ENCODE assay signal across 16 cellular contexts in the genomic region with DNA sequence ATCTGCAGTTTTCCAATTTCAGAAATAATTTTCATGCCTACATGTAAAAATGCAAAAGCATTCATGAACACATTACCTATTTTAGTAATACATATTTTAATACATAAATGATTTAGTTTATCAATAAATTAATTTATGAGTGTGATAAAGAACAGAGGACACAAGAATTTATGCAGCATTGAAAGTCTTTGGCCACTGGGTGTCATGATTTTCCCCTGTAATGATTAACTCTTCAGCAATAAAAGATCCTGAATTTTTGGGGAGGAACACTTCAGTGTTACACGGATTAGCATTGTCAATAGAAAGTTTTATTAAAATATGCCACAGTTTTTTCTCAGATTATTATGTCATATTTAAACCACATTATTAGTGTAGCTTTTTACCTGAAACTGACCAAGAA. TPM values are rescaled to one million over a fixed set of nuclear protein-coding genes. Genes with fewer than 3 reads are reported as not detected.
A peak's percentile ranks its signal among the peaks of the same experiment; 100 is the strongest.
DNase-seq lines count a peak whose midpoint lies in the region; ATAC-seq and TF ChIP-seq lines count a peak whose summit lies in the region.
"Had no signal": no experiment of that assay in that cellular context is flagged by ENCODE, and none has a peak within 500 bp of the region (broad histone marks: within the 10 kb centered on the region; RNA-seq: fewer than 3 reads in every experiment).

No MANE protein-coding gene starts in this region.

- POLR2A ChIA-PET in Panc1 (lab: Charles Lee) = no interaction called here

- H3K9ac ChIP-seq in mammary epithelial cell (ENCODE audit: insufficient read depth, low read length) = no peak overlapping the region
- H3K9ac ChIP-seq: BLaER1 had no signal

- peaks cover 9% of the 10 kb centered on the region for H3K9me3 ChIP-seq in mammary epithelial cell (replicated peaks; ENCODE audit: insufficient read depth, low read length)
- no peaks in the 10 kb centered on the region for H3K9me3 ChIP-seq in Panc1 (ENCODE audit: control insufficient read depth, insufficient read depth, low read depth, low read length)
- H3K9me3 ChIP-seq: BLaER1, body of pancreas had no signal

- in situ Hi-C loops in T47D (cut with HindIII; ENCODE audit: low pct_unique_long_range_greater_than_20kb, low sequenced_read_pairs) = no loop called here
- in situ Hi-C loops in mammary epithelial cell (cut with MboI; ENCODE audit: low sequenced_read_pairs in 2 of 2) = no loop called here
- in situ Hi-C loops in Panc1 (cut with HindIII; ENCODE audit: low pct_unique_long_range_greater_than_20kb, low sequenced_read_pairs) = no loop called here
- in situ Hi-C loops in GM13976 (cut with MboI; ENCODE audit: low sequenced_read_pairs, unreplicated experiment) = no loop called here

- no peaks in the 10 kb centered on the region for H4K20me1 ChIP-seq in mammary epithelial cell (ENCODE audit: insufficient read depth, low read length)
- H4K20me1 ChIP-seq: BLaER1 had no signal

- 0% methylated on average over 1 of the region's 1 CpG for WGBS in mammary epithelial cell (ENCODE audit: low coverage, missing lambda C conversion rate)

- BruUV-seq in mammary epithelial cell (replicated peaks; lab: Mats Ljungman, UMichigan) (no TSS peak), Panc1 (replicated peaks; lab: Mats Ljungman, UMichigan) (no TSS peak)

- H3K4me2 ChIP-seq in mammary epithelial cell (ENCODE audit: insufficient read depth, low read depth, low read length) = no peak overlapping the region
- H3K4me2 ChIP-seq: BLaER1 had no signal

- ATAC-seq in Panc1 (no peak), HG02623 (IDR thresholded peaks at IDR 0.05; ENCODE audit: unreplicated experiment) (no peak)
- ATAC-seq: body of pancreas had no signal

- DNase-seq in T47D (ENCODE audit: low read depth in 1 of 2, low spot score in 1 of 2) (peak; percentile 11 to 38), mammary epithelial cell (no peak), Panc1 (ENCODE audit: low read depth, low spot score) (no peak), fibroblast of mammary gland (ENCODE audit: low read depth) (peak; percentile 3), stromal cell of bone marrow (ENCODE audit: low read depth) (peak; percentile 7), GM13976 (ENCODE audit: low spot score) (no peak)
- no peak for DNase-seq in stimulated activated CD4-positive, alpha-beta T cell treated with anti-CD3 and anti-CD28 coated beads, Interleukin-1b, Interleukin-23, amount 100 ng/mL, for 48 hours
- DNase-seq: activated CD4-positive, alpha-beta memory T cell treated with anti-CD3 and anti-CD28 coated beads, Interleukin-2, amount 10 ng/mL, durations not matched to agents 7 days and 5 days; body of pancreas; NCI-H187 treated with DMSO at 0.1 percent for 48 hours; stimulated activated CD4-positive, alpha-beta T cell treated with anti-CD3 and anti-CD28 coated beads, Interleukin-4, amount 100 ng/mL, for 24 hours; T1000 had no signal

- no peaks in the 10 kb centered on the region for H3K36me3 ChIP-seq in mammary epithelial cell (ENCODE audit: insufficient read depth, low read length)
- no peaks in the 10 kb centered on the region for H3K36me3 ChIP-seq in Panc1 (ENCODE audit: control insufficient read depth, insufficient read depth, low read length)
- H3K36me3 ChIP-seq: BLaER1 had no signal

- TF ChIP-seq CTCF in mammary epithelial cell (conservative IDR thresholded peaks at IDR 0.05 in 1 of 2, IDR thresholded peaks at IDR 0.05 in 1 of 2; ENCODE audit: extremely low read depth in 1 of 2, insufficient read depth in 1 of 2, low read depth in 1 of 2, low read length in 2 of 2) = peak in 1 of 2 donors; percentile 7
- peak; percentile 6; the same call in 1 of the 2 replicates for TF ChIP-seq CTCF in Panc1 (IDR thresholded peaks at IDR 0.05)
- no peak for TF ChIP-seq CTCF in fibroblast of mammary gland (conservative IDR thresholded peaks at IDR 0.05; ENCODE audit: control insufficient read depth, insufficient read depth, low read depth, low read length)
- no peak for TF ChIP-seq CTCF in GM13976 (IDR thresholded peaks at IDR 0.05; ENCODE audit: borderline replicate concordance, control extremely low read depth, extremely low read depth, insufficient read depth, missing control alignments)

- dilution Hi-C loops in mammary epithelial cell (cut with HindIII; ENCODE audit: low sequenced_read_pairs) = no loop called here

- CTCF ChIA-PET in mammary epithelial cell (lab: Charles Lee; ENCODE audit: low non-redundant PET) = no interaction called here
- CTCF ChIA-PET in Panc1 (lab: Charles Lee) = no interaction called here

- no peaks in the 10 kb centered on the region for H3K79me2 ChIP-seq in mammary epithelial cell (ENCODE audit: insufficient read depth, low read length)

- H3K4me3 ChIP-seq in mammary epithelial cell (replicated peaks in 1 of 3; ENCODE audit: insufficient read depth in 1 of 3, low read depth in 2 of 3, low read length in 3 of 3) (no peak overlapping the region), Panc1 (ENCODE audit: low read depth in 2 of 2, low read length in 2 of 2) (no peak overlapping the region), fibroblast of mammary gland (ENCODE audit: control insufficient read depth, low read depth, low read length) (no peak overlapping the region)
- H3K4me3 ChIP-seq: BLaER1, body of pancreas had no signal

- intact Hi-C loops in mammary epithelial cell (cut with micrococcal nuclease) = no loop called here
- intact Hi-C loops in Panc1 (cut with micrococcal nuclease; ENCODE audit: unreplicated experiment) = no loop called here

- no peak overlapping the region for H2AFZ ChIP-seq in mammary epithelial cell (ENCODE audit: low read depth, low read length)

- no peak overlapping the region for H3K27ac ChIP-seq in mammary epithelial cell (ENCODE audit: insufficient read depth, low read depth, low read length)
- no peak overlapping the region for H3K27ac ChIP-seq in Panc1 (ENCODE audit: low read length)
- H3K27ac ChIP-seq: BLaER1, body of pancreas had no signal

- H3K27me3 ChIP-seq in mammary epithelial cell (ENCODE audit: insufficient read depth, low read length) = no peaks in the 10 kb centered on the region
- H3K27me3 ChIP-seq in Panc1 (ENCODE audit: control insufficient read depth, insufficient read depth, low read length) = no peaks in the 10 kb centered on the region
- H3K27me3 ChIP-seq: BLaER1, body of pancreas had no signal

- H3K4me1 ChIP-seq in mammary epithelial cell (ENCODE audit: insufficient read depth, low read length) (no peaks in the 10 kb centered on the region), Panc1 (ENCODE audit: control insufficient read depth, insufficient read depth, low read length) (no peaks in the 10 kb centered on the region)
- H3K4me1 ChIP-seq: BLaER1, body of pancreas had no signal

RNA-seq across cellular contexts. Expression of gene VCX2, which starts 8.6 kb away (rescaled TPM):
- total RNA-seq in mammary epithelial cell (not detected), Panc1 (2021; ENCODE audit: unreplicated experiment) (not detected)
- not detected for polyA plus RNA-seq in mammary epithelial cell
- polyA minus RNA-seq in mammary epithelial cell = not detected
- not detected for polyA plus RNA-seq in Panc1 (2012; ENCODE audit: insufficient read length)
- total RNA-seq: activated CD4-positive, alpha-beta memory T cell treated with anti-CD3 and anti-CD28 coated beads, Interleukin-2, amount 10 ng/mL, durations not matched to agents 7 days and 5 days; body of pancreas; mesothelial cell of epicardium; pulmonary artery endothelial cell had no signal

Comparison
In these comparisons a context has a peak if more than half of its experiments do, and no peak if none do; other contexts are left out.
1. DNase-seq: peak in T47D (2 of 2), fibroblast of mammary gland (single experiment) and stromal cell of bone marrow (single experiment); none in mammary epithelial cell (single experiment), Panc1 (single experiment), stimulated activated CD4-positive, alpha-beta T cell treated with anti-CD3 and anti-CD28 coated beads, Interleukin-1b, Interleukin-23, amount 100 ng/mL, for 48 hours (single experiment) and GM13976 (single experiment).